18 cellular contexts compared by ENCODE assay signal in genomic region chr6:129309154-129309553, GRCh38.
A peak's percentile ranks its signal among the peaks of the same experiment; 100 is the strongest.
DNase-seq lines count a peak whose midpoint lies in the region; ATAC-seq and TF ChIP-seq lines count a peak whose summit lies in the region.
"Had no signal": no experiment of that assay in that cellular context is flagged by ENCODE, and none has a peak within 500 bp of the region (broad histone marks: within the 10 kb centered on the region; RNA-seq: fewer than 3 reads in every experiment).

No MANE protein-coding gene starts in this region.

- H3K79me2 ChIP-seq in PC-3 (ENCODE audit: low read length) = no peaks in the 10 kb centered on the region
- H3K79me2 ChIP-seq in neural progenitor cell (ENCODE audit: low read depth) = no peaks in the 10 kb centered on the region

- POLR2A ChIA-PET in PC-3 (lab: Charles Lee; ENCODE audit: unreplicated experiment) = no interaction called here

- H3K9ac ChIP-seq in PC-3 (ENCODE audit: low read length) = no peak overlapping the region
- no peak overlapping the region for H3K9ac ChIP-seq in neural progenitor cell
- H3K9ac ChIP-seq: BLaER1 treated with 17β-estradiol and CSF1 and Interleukin-3, amounts not matched to agents 10 nM and 100 nM; GM23248 had no signal

- intact Hi-C loops in PC-3 (cut with micrococcal nuclease) = loop anchor here (5.0 kb wide), 2 partner anchors 57 to 502 kb away; no protein-coding TSS in a partner anchor
- intact Hi-C loops in left colon (cut with DNase I, micrococcal nuclease) = no loop called here
- intact Hi-C loops in left ventricle myocardium superior (cut with micrococcal nuclease) = no loop called here

- peak overlapping the region; percentile 40 for H3K27ac ChIP-seq in PC-3 (ENCODE audit: low read length)
- no peak overlapping the region for H3K27ac ChIP-seq in neural progenitor cell
- H3K27ac ChIP-seq: BLaER1 treated with 17β-estradiol and CSF1 and Interleukin-3, amounts not matched to agents 10 nM and 100 nM; GM23248 had no signal

- peaks cover 58% of the 10 kb centered on the region for H3K4me1 ChIP-seq in PC-3 (ENCODE audit: insufficient read depth, low read length)
- no peaks in the 10 kb centered on the region for H3K4me1 ChIP-seq in neural progenitor cell
- H3K4me1 ChIP-seq: BLaER1 treated with 17β-estradiol and CSF1 and Interleukin-3, amounts not matched to agents 10 nM and 100 nM had no signal

- H3K9me3 Mint-ChIP-seq in natural killer cell treated with Interleukin-12 subunit alpha and Interleukin-12 subunit beta and Interleukin-15 and Interleukin-18, amount 100 ng/mL, for 72 hours = no peaks in the 10 kb centered on the region
- peaks cover 2% of the 10 kb centered on the region for H3K9me3 Mint-ChIP-seq in neural progenitor cell

- H3K4me2 ChIP-seq in PC-3 (ENCODE audit: low read length) (peak overlapping the region; percentile 46; the same call in 1 of the 2 replicates), neural progenitor cell (no peak overlapping the region)
- H3K4me2 ChIP-seq: BLaER1 treated with 17β-estradiol and CSF1 and Interleukin-3, amounts not matched to agents 10 nM and 100 nM had no signal

- no peak overlapping the region for H3K4me3 Mint-ChIP-seq in natural killer cell treated with Interleukin-12 subunit alpha and Interleukin-12 subunit beta and Interleukin-15 and Interleukin-18, amount 100 ng/mL, for 72 hours
- H3K4me3 Mint-ChIP-seq in neural progenitor cell = no peak overlapping the region
- H3K4me3 Mint-ChIP-seq: B cell; CD8-positive, alpha-beta memory T cell had no signal

- H4K20me1 ChIP-seq in PC-3 (ENCODE audit: low read length) (no peaks in the 10 kb centered on the region), neural progenitor cell (ENCODE audit: low read depth) (no peaks in the 10 kb centered on the region)
- H4K20me1 ChIP-seq: BLaER1 treated with 17β-estradiol and CSF1 and Interleukin-3, amounts not matched to agents 10 nM and 100 nM had no signal

- H3K36me3 Mint-ChIP-seq in natural killer cell treated with Interleukin-12 subunit alpha and Interleukin-12 subunit beta and Interleukin-15 and Interleukin-18, amount 100 ng/mL, for 72 hours = no peaks in the 10 kb centered on the region
- no peaks in the 10 kb centered on the region for H3K36me3 Mint-ChIP-seq in neural progenitor cell

- no peak overlapping the region for H3K4me3 ChIP-seq in PC-3 (ENCODE audit: low read length)
- H3K4me3 ChIP-seq in neural progenitor cell = no peak overlapping the region
- H3K4me3 ChIP-seq: BLaER1 treated with 17β-estradiol and CSF1 and Interleukin-3, amounts not matched to agents 10 nM and 100 nM; GM12878; GM23248; HAP-1 had no signal

- DNase-seq in DMS153 (lab: John Stamatoyannopoulos, UW) = peak; percentile 18
- peak; percentile 55 for DNase-seq in NCI-H748 (lab: John Stamatoyannopoulos, UW; ENCODE audit: unreplicated experiment)
- peak; percentile 57 for DNase-seq in PC-3
- DNase-seq in left colon = no peak
- no peak for DNase-seq in left ventricle myocardium superior
- DNase-seq in natural killer cell treated with Interleukin-12 subunit alpha and Interleukin-12 subunit beta and Interleukin-15 and Interleukin-18, amount 100 ng/mL, for 72 hours (ENCODE audit: low spot score) = no peak
- DNase-seq in neural progenitor cell (ENCODE audit: low spot score) = no peak
- DNase-seq in anterior cingulate cortex (lab: John Stamatoyannopoulos, UW) = no peak
- DNase-seq: 8988T; CD8-positive, alpha-beta memory T cell; COR-L47; DND-41; EL; GM23248 had no signal

- TF ChIP-seq CTCF in PC-3 (conservative IDR thresholded peaks at IDR 0.05; ENCODE audit: low read depth, low read length) = no peak
- TF ChIP-seq CTCF in neural progenitor cell (IDR thresholded peaks at IDR 0.05) = no peak

- H3K27me3 Mint-ChIP-seq in natural killer cell treated with Interleukin-12 subunit alpha and Interleukin-12 subunit beta and Interleukin-15 and Interleukin-18, amount 100 ng/mL, for 72 hours = no peaks in the 10 kb centered on the region
- no peaks in the 10 kb centered on the region for H3K27me3 Mint-ChIP-seq in neural progenitor cell (ENCODE audit: insufficient read depth, low read depth)

- H3F3A ChIP-seq in PC-3 (ENCODE audit: low read length, unreplicated experiment) = peaks cover 11% of the 10 kb centered on the region
- no peaks in the 10 kb centered on the region for H3F3A ChIP-seq in neural progenitor cell (ENCODE audit: low read depth)

- peak; percentile 47 for ATAC-seq in PC-3
- ATAC-seq in left colon = peak; percentile 66
- ATAC-seq in left ventricle myocardium superior = no peak
- ATAC-seq in natural killer cell treated with Interleukin-12 subunit alpha and Interleukin-12 subunit beta and Interleukin-15 and Interleukin-18, amount 100 ng/mL, for 72 hours = no peak
- ATAC-seq: GM12878 had no signal

- peaks cover 0 to 5% of the 10 kb centered on the region in 2 donors for H3K4me1 Mint-ChIP-seq in natural killer cell treated with Interleukin-12 subunit alpha and Interleukin-12 subunit beta and Interleukin-15 and Interleukin-18, amount 100 ng/mL, for 72 hours (ENCODE audit: low read depth in 2 of 2)
- H3K4me1 Mint-ChIP-seq in neural progenitor cell = no peaks in the 10 kb centered on the region
- H3K4me1 Mint-ChIP-seq: B cell; CD8-positive, alpha-beta memory T cell had no signal

- H3K9me3 ChIP-seq in PC-3 (ENCODE audit: low read length) = no peaks in the 10 kb centered on the region
- no peaks in the 10 kb centered on the region for H3K9me3 ChIP-seq in neural progenitor cell (ENCODE audit: low read depth)
- H3K9me3 ChIP-seq: BLaER1 treated with 17β-estradiol and CSF1 and Interleukin-3, amounts not matched to agents 10 nM and 100 nM had no signal

- CTCF ChIA-PET in PC-3 (lab: Charles Lee) = no interaction called here

- H2AFZ ChIP-seq in PC-3 (ENCODE audit: low read length) = no peak overlapping the region
- no peak overlapping the region for H2AFZ ChIP-seq in neural progenitor cell (replicated peaks)
- H2AFZ ChIP-seq: GM23248 had no signal

- H3K27me3 ChIP-seq in PC-3 (ENCODE audit: low read length) (no peaks in the 10 kb centered on the region), neural progenitor cell (no peaks in the 10 kb centered on the region)
- H3K27me3 ChIP-seq: BLaER1 treated with 17β-estradiol and CSF1 and Interleukin-3, amounts not matched to agents 10 nM and 100 nM had no signal

- H3K9me2 ChIP-seq in PC-3 (replicated peaks; ENCODE audit: low read length) = no peaks in the 10 kb centered on the region

- H3K36me3 ChIP-seq in PC-3 (ENCODE audit: low read depth, low read length) (no peaks in the 10 kb centered on the region), neural progenitor cell (no peaks in the 10 kb centered on the region)
- H3K36me3 ChIP-seq: BLaER1 treated with 17β-estradiol and CSF1 and Interleukin-3, amounts not matched to agents 10 nM and 100 nM; HAP-1 had no signal

- BruUV-seq in PC-3 (replicated peaks; lab: Mats Ljungman, UMichigan) = no TSS peak

- H3K27ac Mint-ChIP-seq in natural killer cell treated with Interleukin-12 subunit alpha and Interleukin-12 subunit beta and Interleukin-15 and Interleukin-18, amount 100 ng/mL, for 72 hours = no peak overlapping the region
- H3K27ac Mint-ChIP-seq in neural progenitor cell = no peak overlapping the region
- H3K27ac Mint-ChIP-seq: B cell; CD8-positive, alpha-beta memory T cell had no signal

Comparison
In these comparisons a context has a peak if more than half of its experiments do, and no peak if none do; other contexts are left out.
1. DNase-seq: peak in DMS153 (single experiment), NCI-H748 (single experiment) and PC-3 (single experiment); none in left colon (0 of 2), left ventricle myocardium superior (single experiment), natural killer cell treated with Interleukin-12 subunit alpha and Interleukin-12 subunit beta and Interleukin-15 and Interleukin-18, amount 100 ng/mL, for 72 hours (single experiment), neural progenitor cell (single experiment) and anterior cingulate cortex (0 of 58).
2. ATAC-seq: peak in PC-3 (single experiment) and left colon (single experiment); none in left ventricle myocardium superior (single experiment) and natural killer cell treated with Interleukin-12 subunit alpha and Interleukin-12 subunit beta and Interleukin-15 and Interleukin-18, amount 100 ng/mL, for 72 hours (0 of 2).